In genomic region chr3:11271986-11272904, GRCh38 we compare ENCODE assay signal across 8 cellular contexts. TPM values are rescaled to one million over a fixed set of nuclear protein-coding genes. Genes with fewer than 3 reads are reported as not detected.
DNase-seq lines count a peak whose midpoint lies in the region; ATAC-seq and TF ChIP-seq lines count a peak whose summit lies in the region.

TSS of gene ATG7 (plus strand) at chr3:11272397. CDS start at chr3:11298696, 26,299 bp downstream.

- TF ChIP-seq CTCF in left ventricle myocardium inferior (IDR thresholded peaks at IDR 0.05; ENCODE audit: borderline replicate concordance) (peak; percentile 21), prostate gland (IDR thresholded peaks at IDR 0.05) (peak in 2 of 4 experiments; percentile 41 to 47)

- intact Hi-C loops in left ventricle myocardium inferior (cut with micrococcal nuclease) (no loop called here), prostate gland (cut with DNase I) (no loop called here)

- DNase-seq in NCI-H1694 treated with DMSO at 0.1 percent for 48 hours (lab: John Stamatoyannopoulos, UW), result peak; percentile 61
- peak; percentile 95 to 97 (median 95) for DNase-seq in T-helper 17 cell
- peak; percentile 76 to 98 (median 92) for DNase-seq in amygdala (lab: John Stamatoyannopoulos, UW)
- DNase-seq in left ventricle myocardium inferior, result peak; percentile 98
- peak; percentile 92 for DNase-seq in prostate gland (ENCODE audit: low spot score)

- peaks cover 30% of the 10 kb centered on the region for H3K4me1 Mint-ChIP-seq in T-helper 17 cell

- H3K4me1 ChIP-seq in left ventricle myocardium inferior (peaks cover 18% of the 10 kb centered on the region), prostate gland (replicated peaks) (peaks cover 5% of the 10 kb centered on the region), urinary bladder (ENCODE audit: insufficient read depth) (no peaks in the 10 kb centered on the region)

- peaks cover 11% of the 10 kb centered on the region for H3K36me3 Mint-ChIP-seq in T-helper 17 cell (ENCODE audit: low read depth)

- ATAC-seq in HG02885 (IDR thresholded peaks at IDR 0.05; ENCODE audit: poor library complexity, unreplicated experiment) (peak; percentile 99), T-helper 17 cell (peak; percentile 96)

- peak within 1 kb of the TSS; percentile 98 for H3K27ac Mint-ChIP-seq in T-helper 17 cell

- no peaks in the 10 kb centered on the region for H3K27me3 ChIP-seq in left ventricle myocardium inferior (ENCODE audit: low read depth)
- no peaks in the 10 kb centered on the region for H3K27me3 ChIP-seq in prostate gland (replicated peaks; ENCODE audit: insufficient read depth)

- H3K36me3 ChIP-seq in left ventricle myocardium inferior (no peaks in the 10 kb centered on the region), prostate gland (no peaks in the 10 kb centered on the region), urinary bladder (ENCODE audit: insufficient read depth) (no peaks in the 10 kb centered on the region)

- peaks cover 3% of the 10 kb centered on the region for H3K27me3 Mint-ChIP-seq in T-helper 17 cell

- WGBS in prostate gland, result 1% methylated on average over 49 of the region's 51 CpGs
- 1% methylated on average over 51 of the region's 51 CpGs for WGBS in urinary bladder

- TF ChIP-seq POLR2A in GM15510 (IDR thresholded peaks at IDR 0.05; ENCODE audit: borderline replicate concordance, extremely low read depth, insufficient read length) (peak; percentile 92), prostate gland (IDR thresholded peaks at IDR 0.05) (peak; percentile 72)

- H3K9me3 ChIP-seq in T-helper 17 cell (ENCODE audit: control insufficient read depth, low read length, poor library complexity, severe bottlenecking), result no peaks in the 10 kb centered on the region
- H3K9me3 ChIP-seq in left ventricle myocardium inferior (replicated peaks), result no peaks in the 10 kb centered on the region
- H3K9me3 ChIP-seq in prostate gland, result no peaks in the 10 kb centered on the region

- peak within 1 kb of the TSS; percentile 97 for H3K4me3 Mint-ChIP-seq in T-helper 17 cell

- H3K4me3 ChIP-seq in left ventricle myocardium inferior (peak within 1 kb of the TSS; percentile 79), prostate gland (peak within 1 kb of the TSS; percentile 70 to 85), urinary bladder (ENCODE audit: low read depth, low read length) (peak within 1 kb of the TSS; percentile 82)

- H3K27ac ChIP-seq in left ventricle myocardium inferior (replicated peaks) (peak within 1 kb of the TSS; percentile 77), prostate gland (peak within 1 kb of the TSS; percentile 72 to 77), urinary bladder (ENCODE audit: low read depth) (peak within 1 kb of the TSS; percentile 62)

RNA-seq across cellular contexts. Expression of gene ATG7, which starts in this region (rescaled TPM):
- 10 to 100 TPM; 34.0 to 36.9 TPM for total RNA-seq in T-helper 17 cell
- 15.7 TPM for total RNA-seq in left ventricle myocardium inferior
- total RNA-seq in prostate gland, result 10 to 100 TPM; 25.2 to 66.5 TPM
- 63.2 TPM for total RNA-seq in urinary bladder
- 14.1 TPM for polyA plus RNA-seq in urinary bladder

Comparison
In these comparisons a context has a peak if more than half of its experiments do, and no peak if none do; other contexts are left out.
1. Peak in every context shown above with its lines: DNase-seq, ATAC-seq, H3K4me3 ChIP-seq and H3K27ac ChIP-seq.